ENCODE assay signal across 26 cellular contexts in the genomic region with DNA sequence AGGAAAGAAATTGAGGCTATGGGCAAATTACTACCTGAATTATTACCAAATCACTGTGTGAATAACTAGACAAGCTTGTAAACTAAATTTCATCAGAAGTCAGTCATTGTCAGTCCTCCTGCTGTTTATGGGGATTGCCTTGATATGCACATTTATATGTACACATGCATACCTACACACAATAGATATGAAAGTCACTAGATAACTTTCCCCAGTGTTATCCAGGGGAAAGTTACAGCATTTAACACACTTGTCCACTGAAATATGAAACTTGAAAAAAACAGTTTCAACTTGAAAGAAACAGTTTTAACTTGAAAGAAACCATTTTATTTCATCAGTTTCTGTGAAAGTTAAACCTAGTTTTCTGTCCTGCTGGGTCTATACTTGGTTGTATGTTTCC.
"Had no signal": no experiment of that assay in that cellular context is flagged by ENCODE, and none has a peak within 500 bp of the region (broad histone marks: within the 10 kb centered on the region; RNA-seq: fewer than 3 reads in every experiment).

No MANE protein-coding gene starts in this region.

- H3K4me3 ChIP-seq: pancreas, prostate gland, right lobe of liver, sigmoid colon, stomach, thoracic aorta, thyroid gland, tibial nerve, upper lobe of left lung, vagina had no signal

- H3K4me1 ChIP-seq: prostate gland, thyroid gland had no signal

- FAIRE-seq: urothelium cell line had no signal

- DNase-seq: naive thymus-derived CD8-positive, alpha-beta T cell; nephron progenitor cell; nucleus accumbens; pancreas; right cardiac atrium; right lobe of liver; sigmoid colon; small intestine; stimulated activated CD4-positive, alpha-beta T cell treated with anti-CD3 and anti-CD28 coated beads, Interleukin-15, amount 100 ng/mL, for 24 hours; stimulated activated CD4-positive, alpha-beta T cell treated with anti-CD3 and anti-CD28 coated beads, Interleukin-2, amount 100 ng/mL, for 24 hours; stimulated activated CD4-positive, alpha-beta T cell treated with anti-CD3 and anti-CD28 coated beads, Interleukin-2, amount 100 ng/mL, for 48 hours; stimulated activated CD4-positive, alpha-beta T cell treated with anti-CD3 and anti-CD28 coated beads, Interleukin-4, amount 100 ng/mL, for 24 hours; stimulated activated naive B cell treated with anti-CD40 and anti-IgM and Interleukin-4, amounts not matched to agents 10 μg/mL and 1 μg/mL and 100 μg/mL, for 72 hours; stimulated activated naive CD4-positive, alpha-beta T cell treated with Interleukin-2 at 50 U/mL for 16 hours; stomach; thyroid gland; trophoblast cell; upper lobe of left lung had no signal

- H3K9me3 ChIP-seq: neutrophil, pancreas, prostate gland, right lobe of liver, sigmoid colon, stomach, thoracic aorta, thyroid gland, tibial nerve, upper lobe of left lung, vagina had no signal

- ATAC-seq: naive thymus-derived CD8-positive, alpha-beta T cell; natural killer cell treated with Interleukin-12 subunit alpha and Interleukin-12 subunit beta and Interleukin-15 and Interleukin-18, amount 100 ng/mL, for 72 hours; pancreas; right cardiac atrium; right lobe of liver; stimulated activated effector memory CD8-positive, alpha-beta T cell treated with anti-CD3 and anti-CD28 coated beads, Interleukin-12 subunit alpha, Interleukin-12 subunit beta, amount 100 ng/mL, for 72 hours; stimulated activated naive B cell treated with anti-CD40 and anti-IgM and Interleukin-4, amounts not matched to agents 10 μg/mL and 1 μg/mL and 100 μg/mL, for 72 hours had no signal

- H3K27me3 ChIP-seq: neutrophil, pancreas, right lobe of liver, sigmoid colon, stomach, thyroid gland, tibial nerve, upper lobe of left lung, vagina had no signal

- H3K36me3 ChIP-seq: neutrophil, pancreas, prostate gland, right lobe of liver, sigmoid colon, stomach, thoracic aorta, thyroid gland, tibial nerve, upper lobe of left lung, vagina had no signal

- H3K27ac ChIP-seq: neutrophil, pancreas, prostate gland, right lobe of liver, stomach, thoracic aorta, thyroid gland, tibial nerve, upper lobe of left lung had no signal
